9 cellular contexts compared by ENCODE assay signal in the genomic region with DNA sequence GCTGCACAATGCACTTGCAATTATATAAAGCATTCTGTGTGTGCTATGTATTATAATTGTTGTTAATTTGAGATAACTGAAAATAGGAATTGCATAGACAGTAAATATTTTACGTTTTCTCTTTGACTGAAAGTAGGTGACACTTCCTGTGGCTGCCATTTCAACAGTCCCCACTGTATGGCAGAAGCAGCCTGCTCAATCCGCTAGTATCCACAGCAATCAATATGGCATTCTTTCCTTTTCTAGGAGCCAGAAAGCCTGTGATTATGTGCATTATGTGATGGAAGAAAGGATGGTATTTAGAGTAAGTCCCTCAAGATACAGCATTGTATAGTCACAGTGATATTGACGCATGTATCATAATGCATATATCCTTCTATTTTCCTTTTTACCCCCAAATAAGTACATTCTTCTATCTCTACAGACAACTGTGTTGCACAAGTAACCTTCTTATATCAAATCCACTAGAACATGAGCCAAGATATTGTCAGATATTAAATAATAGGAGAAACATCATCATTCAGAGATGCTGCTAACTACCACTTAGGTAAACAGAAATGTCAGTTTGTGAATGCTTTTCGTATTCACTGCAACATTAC. TPM values are rescaled to one million over a fixed set of nuclear protein-coding genes. Genes with fewer than 3 reads are reported as not detected.
DNase-seq lines count a peak whose midpoint lies in the region; ATAC-seq lines count a peak whose summit lies in the region.
"Had no signal": no experiment of that assay in that cellular context is flagged by ENCODE, and none has a peak within 500 bp of the region (broad histone marks: within the 10 kb centered on the region; RNA-seq: fewer than 3 reads in every experiment).

No MANE protein-coding gene starts in this region.

- ATAC-seq in left ventricle myocardium superior (peak; percentile 66), GM21529 (IDR thresholded peaks at IDR 0.05; ENCODE audit: unreplicated experiment) (no peak), HG02588 (IDR thresholded peaks at IDR 0.05; ENCODE audit: unreplicated experiment) (no peak)

- intact Hi-C loops in left ventricle myocardium superior (cut with micrococcal nuclease) = loop anchor here (10.0 kb wide), 1 partner anchor 536 kb away; no protein-coding TSS in a partner anchor

- DNase-seq in COR-L47 (lab: John Stamatoyannopoulos, UW) (peak; percentile 69), HK-2 (ENCODE audit: unreplicated experiment) (peak; percentile 8), SHP77 (lab: John Stamatoyannopoulos, UW) (peak; percentile 45 to 58), left ventricle myocardium superior (no peak), T1000 (lab: John Stamatoyannopoulos, UW) (no peak)
- DNase-seq in activated effector memory CD4-positive, alpha-beta T cell treated with anti-CD3 and anti-CD28 coated beads, Interleukin-2, amount 50 U/mL, for 16 hours = no peak

RNA-seq across cellular contexts. Expression of a gene that starts 59.7 kb away (rescaled TPM):
- total RNA-seq in left ventricle myocardium superior = not detected
- total RNA-seq: endothelial cell of umbilical vein had no signal

Comparison
In these comparisons a context has a peak if more than half of its experiments do, and no peak if none do; other contexts are left out.
1. DNase-seq: peak in COR-L47 (single experiment), HK-2 (single experiment) and SHP77 (2 of 2); none in left ventricle myocardium superior (single experiment), activated effector memory CD4-positive, alpha-beta T cell treated with anti-CD3 and anti-CD28 coated beads, Interleukin-2, amount 50 U/mL, for 16 hours (single experiment) and T1000 (single experiment).